In the genomic region with DNA sequence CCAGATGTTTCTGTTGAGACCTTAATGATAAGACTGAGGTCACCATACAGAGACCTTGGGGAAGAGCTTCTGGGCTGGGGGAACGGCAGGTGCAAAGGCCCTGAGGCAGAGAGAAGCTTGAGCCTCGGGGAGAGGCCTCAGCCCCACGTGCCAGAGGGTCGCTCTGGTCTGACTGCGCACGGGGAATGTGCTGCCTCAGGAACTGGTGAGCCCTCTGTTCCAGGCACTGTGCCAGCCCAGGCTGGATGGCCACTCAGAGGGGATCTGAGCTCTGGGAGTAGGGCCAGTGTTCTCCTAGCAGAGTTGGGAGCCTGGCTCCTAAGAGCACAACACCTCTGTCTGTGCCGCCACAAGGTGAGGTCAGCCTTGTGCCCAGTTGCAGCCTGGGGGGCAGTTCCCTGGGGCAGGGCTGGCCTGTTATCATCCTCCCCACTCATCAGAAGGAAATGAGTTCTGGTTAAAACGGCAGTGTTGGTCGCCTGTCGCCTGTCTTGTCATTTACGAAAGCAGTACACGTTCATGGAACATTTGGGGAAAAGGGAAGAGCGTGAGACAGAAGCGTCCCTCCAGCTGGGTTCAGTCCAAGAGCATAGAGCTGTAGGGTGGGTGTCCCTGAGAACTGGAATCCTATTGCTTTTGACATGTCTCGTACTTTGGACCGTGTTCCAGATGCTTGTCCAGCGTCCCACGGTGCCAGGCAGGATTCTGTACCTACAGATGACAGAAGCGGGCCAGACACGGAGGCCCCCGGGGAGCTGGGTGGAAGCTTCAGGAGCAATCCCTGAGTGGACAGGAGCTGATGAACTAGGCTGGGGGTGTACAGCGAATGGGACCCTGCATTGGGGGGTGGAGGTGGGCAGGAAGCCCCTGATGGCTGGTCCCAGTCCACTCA, we compare ENCODE assay signal across 11 cellular contexts. TPM values are rescaled to one million over a fixed set of nuclear protein-coding genes. Genes with fewer than 3 reads are reported as not detected.
DNase-seq lines count a peak whose midpoint lies in the region; ATAC-seq, FAIRE-seq and TF ChIP-seq lines count a peak whose summit lies in the region.
"Had no signal": no experiment of that assay in that cellular context is flagged by ENCODE, and none has a peak within 500 bp of the region (broad histone marks: within the 10 kb centered on the region; RNA-seq: fewer than 3 reads in every experiment).

No MANE protein-coding gene starts in this region.

- TF ChIP-seq POLR2A in GM12878 (IDR thresholded peaks at IDR 0.05; ENCODE audit: low read depth, low read length) (no peak), H54 (IDR thresholded peaks at IDR 0.05; ENCODE audit: low read depth, low read length) (no peak)

- no peak for FAIRE-seq in GM12878 (lab: Jason Lieb, UNC)
- no peak for FAIRE-seq in H54 (lab: Jason Lieb, UNC)

- no peak overlapping the region for H3K4me2 ChIP-seq in GM12878 (ENCODE audit: control insufficient read depth, insufficient read depth)

- no peak overlapping the region for H2AFZ ChIP-seq in GM12878 (ENCODE audit: control insufficient read depth, low read depth, low read length)

- no peaks in the 10 kb centered on the region for H3K27me3 ChIP-seq in GM12878 (replicated peaks in 1 of 2; ENCODE audit: control insufficient read depth in 2 of 2, insufficient read depth in 2 of 2, low read length in 1 of 2)
- H3K27me3 ChIP-seq in layer of hippocampus (ENCODE audit: control insufficient read depth, insufficient read depth, low read length): no peaks in the 10 kb centered on the region
- H3K27me3 ChIP-seq: gastrocnemius medialis had no signal

- RAD21 ChIA-PET in GM12878 (lab: Charles Lee; ENCODE audit: unreplicated experiment): interaction anchor here (0.5 to 1.1 kb wide), 3 partner anchors 10 to 288 kb away, joined by 3 to 4 read pairs (median 3); no protein-coding TSS in a partner anchor

- POLR2A ChIA-PET in GM12878 (lab: Charles Lee): interaction anchor here (0.6 to 1.3 kb wide), 3 partner anchors 32 to 456 kb away, joined by 3 to 5 read pairs (median 4); no protein-coding TSS in a partner anchor

- no peak overlapping the region for H3K27ac ChIP-seq in GM12878 (ENCODE audit: control insufficient read depth, insufficient read depth)
- H3K27ac ChIP-seq in layer of hippocampus (ENCODE audit: low read depth, low read length): peak overlapping the region; percentile 38
- peak overlapping the region; percentile 45 for H3K27ac ChIP-seq in substantia nigra (ENCODE audit: low read depth, low read length, poor library complexity, severe bottlenecking)

- no peaks in the 10 kb centered on the region for H4K20me1 ChIP-seq in GM12878 (ENCODE audit: control insufficient read depth, insufficient read depth)

- BruUV-seq in GM12878 (replicated peaks; lab: Mats Ljungman, UMichigan): TSS peak; percentile 8

- no peaks in the 10 kb centered on the region for H3K9me3 ChIP-seq in GM12878 (replicated peaks; ENCODE audit: control insufficient read depth, insufficient read depth, low read length)
- H3K9me3 ChIP-seq: gastrocnemius medialis had no signal

- peaks cover 24% of the 10 kb centered on the region for H3K4me1 ChIP-seq in GM12878 (ENCODE audit: control insufficient read depth, insufficient read depth, low read length)

- H3K4me3 ChIP-seq in GM12878: no peak overlapping the region
- H3K4me3 ChIP-seq: gastrocnemius medialis had no signal

- SMC1A ChIA-PET in GM12878 (lab: Charles Lee; ENCODE audit: uncharacterized antibody, unreplicated experiment): interaction anchor here (0.8 to 1.7 kb wide), 4 partner anchors 27 to 74 kb away, joined by 3 to 5 read pairs (median 3); no protein-coding TSS in a partner anchor

- 81% methylated on average over 22 of the region's 22 CpGs for WGBS in GM12878 (ENCODE audit: insufficient coverage, insufficient replicate concordance, low lambda C conversion rate, missing lambda C conversion rate)

- H3K36me3 ChIP-seq in GM12878 (ENCODE audit: control insufficient read depth in 2 of 2, insufficient read depth in 2 of 2, low read length in 1 of 2): no peaks in the 10 kb centered on the region; a peak in 1 of 4 replicates
- H3K36me3 ChIP-seq: gastrocnemius medialis had no signal

- in situ Hi-C loops in KBM-7 (cut with MboI; ENCODE audit: low pct_unique_long_range_greater_than_20kb, low sequenced_read_pairs) (no loop called here), GM12878 (cut with MboI) (no loop called here)

- CTCF ChIA-PET in GM12878 (lab: Yijun Ruan, JAX): interaction anchor here (0.6 to 1.0 kb wide), 3 partner anchors 17 to 63 kb away, joined by 3 read pairs; no protein-coding TSS in a partner anchor

- DNase-seq in KBM-7: peak; percentile 18
- DNase-seq in GM12878 (ENCODE audit: low read depth, low spot score): no peak
- peak in 19 of 49 donors; percentile 23 to 74 (median 45) for DNase-seq in substantia nigra (lab: John Stamatoyannopoulos, UW)
- DNase-seq in activated CD4-positive, alpha-beta T cell treated with anti-CD3 and anti-CD28 coated beads for 4 hours: no peak
- no peak for DNase-seq in H54 (ENCODE audit: insufficient read length, low spot score)
- no peak for DNase-seq in NCI-H510A treated with DMSO at 0.1 percent for 48 hours (lab: John Stamatoyannopoulos, UW)
- DNase-seq: activated CD4-positive, CD25-positive, alpha-beta regulatory T cell treated with anti-CD3 and anti-CD28 coated beads, Interleukin-2, amount 50 U/mL, for 72 hours; Kasumi-1 had no signal

- peaks cover 26% of the 10 kb centered on the region for H3K79me2 ChIP-seq in GM12878 (ENCODE audit: control insufficient read depth, insufficient read depth, low read length)

- no peak for TF ChIP-seq CTCF in GM12878 (IDR thresholded peaks at IDR 0.05 in 2 of 3, conservative IDR thresholded peaks at IDR 0.05 in 1 of 3; ENCODE audit: control insufficient read depth in 2 of 3, extremely low read depth in 1 of 3, insufficient read depth in 1 of 3, low read depth in 3 of 3, low read length in 3 of 3)

- no peak for TF ChIP-seq EP300 in GM12878 (IDR thresholded peaks at IDR 0.05; ENCODE audit: borderline replicate concordance in 1 of 2, control insufficient read depth in 1 of 2, low read depth in 2 of 2, low read length in 2 of 2)

- no peak for TF ChIP-seq RAD21 in GM12878 (IDR thresholded peaks at IDR 0.05; ENCODE audit: insufficient read depth, low read depth, low read length)

- ATAC-seq in GM12878 (no peak), GM21528 (IDR thresholded peaks at IDR 0.05; ENCODE audit: low FRiP score, unreplicated experiment) (no peak)
- ATAC-seq: gastrocnemius medialis had no signal

- no peak overlapping the region for H3K9ac ChIP-seq in GM12878 (ENCODE audit: control insufficient read depth, insufficient read depth, low read length)

- intact Hi-C loops in GM12878 (cut with micrococcal nuclease; ENCODE audit: unreplicated experiment): no loop called here

TF ChIP-seq in GM12878, 131 proteins besides CTCF, POLR2A, EP300 and RAD21 (continues in another document):
- no peak for TF ChIP-seq SIN3A (IDR thresholded peaks at IDR 0.05; ENCODE audit: low read depth, low read length)
- no peak for TF ChIP-seq FOXK2 (IDR thresholded peaks at IDR 0.05)

RNA-seq across cellular contexts. Expression of a gene that starts 4.3 kb away (rescaled TPM):
- 56.1 and 58.5 TPM in 2 replicates for total RNA-seq in GM12878 (2013; cell fraction: nucleolus; rRNA removed)
- total RNA-seq in GM12878 (2014; rRNA removed): 10.2 and 10.8 TPM in 2 replicates
- total RNA-seq in GM12878 (2014; rRNA removed; fragmentation: Illumina TruSeq; extraction: Trizol): 5.0 and 5.2 TPM in 2 replicates
- total RNA-seq in GM12878 (2021): 67.2 and 71.4 TPM in 2 replicates
- polyA plus RNA-seq in GM12878 (2011; ENCODE audit: low read depth): 5.5 TPM
- polyA plus RNA-seq in GM12878 (2011; rRNA removed): 3.9 and 9.9 TPM in 2 replicates
- 14.4 and 19.9 TPM in 2 replicates for polyA plus RNA-seq in GM12878 (2011; cell fraction: cytosol; rRNA removed)
- 66.5 and 82.0 TPM in 2 replicates for polyA plus RNA-seq in GM12878 (2011; cell fraction: nucleus; rRNA removed)
- polyA plus RNA-seq in GM12878 (2012): 23.5 and 23.7 TPM in 2 replicates
- polyA plus RNA-seq in GM12878 (2014; fragmentation: Illumina TruSeq; extraction: Trizol): 3.0 and 10.1 TPM in 2 replicates
- under 1 TPM; 0.79 to 0.95 TPM for polyA plus RNA-seq in GM12878 (2014; fragmentation: Nextera tagmentation; extraction: Ambion mirVana)
- polyA plus RNA-seq in GM12878 (2014; rRNA removed): 33.1 and 44.3 TPM in 2 replicates
- polyA plus RNA-seq in GM12878 (2016; fragmentation: Nextera tagmentation; extraction: Ambion mirVana): 10 to 100 TPM; 11.2 to 25.1 TPM
- 11.3 and 25.5 TPM in 2 replicates for polyA minus RNA-seq in GM12878 (2011; rRNA and poly(A)+ RNA removed)
- polyA minus RNA-seq in GM12878 (2011; cell fraction: cytosol; rRNA and poly(A)+ RNA removed): 24.1 and 26.2 TPM in 2 replicates
- polyA minus RNA-seq in GM12878 (2011; cell fraction: nucleus; rRNA and poly(A)+ RNA removed): 14.9 and 31.8 TPM in 2 replicates

RNA-seq across cellular contexts. Expression of a gene that starts 51.9 kb away (rescaled TPM):
- total RNA-seq in GM12878 (2013; cell fraction: nucleolus; rRNA removed): 5.4 and 6.5 TPM in 2 replicates
- total RNA-seq in GM12878 (2014; rRNA removed): 0.62 and 1.1 TPM in 2 replicates
- total RNA-seq in GM12878 (2014; rRNA removed; fragmentation: Illumina TruSeq; extraction: Trizol): 0.60 and 0.67 TPM in 2 replicates
- 1.2 and 1.4 TPM in 2 replicates for total RNA-seq in GM12878 (2021)
- polyA plus RNA-seq in GM12878 (2011; ENCODE audit: low read depth): 0.16 TPM
- polyA plus RNA-seq in GM12878 (2011; rRNA removed): 0.95 TPM in 2 replicates
- polyA plus RNA-seq in GM12878 (2011; cell fraction: cytosol; rRNA removed): 1.1 and 1.5 TPM in 2 replicates
- polyA plus RNA-seq in GM12878 (2011; cell fraction: nucleus; rRNA removed): 3.1 and 4.2 TPM in 2 replicates
- 0.30 and 0.52 TPM in 2 replicates for polyA plus RNA-seq in GM12878 (2012)
- polyA plus RNA-seq in GM12878 (2014; fragmentation: Illumina TruSeq; extraction: Trizol): 0.33 and 0.59 TPM in 2 replicates
- polyA plus RNA-seq in GM12878 (2014; fragmentation: Nextera tagmentation; extraction: Ambion mirVana): under 1 TPM; 0.02 to 0.11 TPM
- 0.72 and 0.77 TPM in 2 replicates for polyA plus RNA-seq in GM12878 (2014; rRNA removed)
- polyA plus RNA-seq in GM12878 (2016; fragmentation: Nextera tagmentation; extraction: Ambion mirVana): 1 to 10 TPM; 1.5 to 2.0 TPM
- polyA minus RNA-seq in GM12878 (2011; rRNA and poly(A)+ RNA removed): 2.6 and 4.7 TPM in 2 replicates
- 0.67 and 1.5 TPM in 2 replicates for polyA minus RNA-seq in GM12878 (2011; cell fraction: cytosol; rRNA and poly(A)+ RNA removed)
- polyA minus RNA-seq in GM12878 (2011; cell fraction: nucleus; rRNA and poly(A)+ RNA removed): 2.2 and 5.6 TPM in 2 replicates
- total RNA-seq: gastrocnemius medialis had no signal
